In genomic region chr13:41503386-41503785, GRCh38 we compare ENCODE assay signal across 21 cellular contexts. TPM values are rescaled to one million over a fixed set of nuclear protein-coding genes. Genes with fewer than 3 reads are reported as not detected.
A peak's percentile ranks its signal among the peaks of the same experiment; 100 is the strongest.
DNase-seq lines count a peak whose midpoint lies in the region; ATAC-seq and TF ChIP-seq lines count a peak whose summit lies in the region.
"Had no signal": no experiment of that assay in that cellular context is flagged by ENCODE, and none has a peak within 500 bp of the region (broad histone marks: within the 10 kb centered on the region; RNA-seq: fewer than 3 reads in every experiment).

No MANE protein-coding gene starts in this region.

- no peak for ATAC-seq in CD4-positive, CD25-positive, alpha-beta regulatory T cell (ENCODE audit: low read depth in 2 of 2)
- no peak for ATAC-seq in naive thymus-derived CD4-positive, alpha-beta T cell

- peaks cover 0 to 5% (median 2%) of the 10 kb centered on the region in 7 donors for H3K9me3 Mint-ChIP-seq in CD4-positive, CD25-positive, alpha-beta regulatory T cell
- H3K9me3 Mint-ChIP-seq in IgD-negative memory B cell (peaks cover 4 to 11% (median 7%) of the 10 kb centered on the region in 3 donors), immature natural killer cell (peaks cover 0 to 5% (median 0%) of the 10 kb centered on the region in 6 donors)
- peaks cover 0 to 27% (median 7%) of the 10 kb centered on the region in 11 donors for H3K9me3 Mint-ChIP-seq in naive thymus-derived CD4-positive, alpha-beta T cell

- peak overlapping the region; percentile 60 for H3K9ac ChIP-seq in OCI-LY1 (ENCODE audit: low read length)
- H3K9ac ChIP-seq: GM23248, SK-N-SH had no signal

- H3K4me3 Mint-ChIP-seq in CD4-positive, CD25-positive, alpha-beta regulatory T cell, result peak overlapping the region in 1 of 4 donors; percentile 18
- H3K4me3 Mint-ChIP-seq in IgD-negative memory B cell (peak overlapping the region in 3 of 4 donors; percentile 24 to 74 (median 55)), immature natural killer cell (no peak overlapping the region)
- peak overlapping the region in 5 of 10 donors; percentile 9 to 62 (median 49) for H3K4me3 Mint-ChIP-seq in naive thymus-derived CD4-positive, alpha-beta T cell
- H3K4me3 Mint-ChIP-seq: CD14-positive monocyte, HFFc6 had no signal

- no peaks in the 10 kb centered on the region for H3K79me2 ChIP-seq in OCI-LY1 (ENCODE audit: insufficient read depth, low read length)

- peaks cover 39% of the 10 kb centered on the region for H3K4me1 ChIP-seq in CD4-positive, CD25-positive, alpha-beta regulatory T cell (ENCODE audit: control insufficient read depth, insufficient read depth, low read length, poor library complexity, severe bottlenecking)
- H3K4me1 ChIP-seq in OCI-LY1 (ENCODE audit: insufficient read depth, low read length, severe bottlenecking), result peaks cover 71% of the 10 kb centered on the region
- peaks cover 32 to 41% of the 10 kb centered on the region in 2 donors for H3K4me1 ChIP-seq in naive thymus-derived CD4-positive, alpha-beta T cell (ENCODE audit: control insufficient read depth in 2 of 2, insufficient read depth in 2 of 2, low read length in 2 of 2)
- H3K4me1 ChIP-seq: BE2C had no signal

- H2AFZ ChIP-seq in OCI-LY1 (ENCODE audit: low read length), result no peak overlapping the region
- H2AFZ ChIP-seq: GM23248 had no signal

- peaks cover 16 to 52% (median 34%) of the 10 kb centered on the region in 4 donors for H3K4me1 Mint-ChIP-seq in CD4-positive, CD25-positive, alpha-beta regulatory T cell
- peaks cover 42 to 50% (median 44%) of the 10 kb centered on the region in 3 donors for H3K4me1 Mint-ChIP-seq in IgD-negative memory B cell
- peaks cover 39 to 56% (median 48%) of the 10 kb centered on the region in 7 donors for H3K4me1 Mint-ChIP-seq in naive thymus-derived CD4-positive, alpha-beta T cell
- peaks cover 6 to 13% of the 10 kb centered on the region in 2 donors for H3K4me1 Mint-ChIP-seq in immature natural killer cell

- H3K36me3 ChIP-seq in CD4-positive, CD25-positive, alpha-beta regulatory T cell (ENCODE audit: control insufficient read depth, insufficient read depth, low read length), result no peaks in the 10 kb centered on the region
- H3K36me3 ChIP-seq in OCI-LY1 (ENCODE audit: insufficient read depth, low read length), result peaks cover 4% of the 10 kb centered on the region
- no peaks in the 10 kb centered on the region for H3K36me3 ChIP-seq in naive thymus-derived CD4-positive, alpha-beta T cell (ENCODE audit: control insufficient read depth in 2 of 3, insufficient read depth in 3 of 3, low read length in 3 of 3)
- H3K36me3 ChIP-seq: BE2C had no signal

- 0 out of 2 replicates have a peak, but pooled peaks cover 6% of the 10 kb centered on the region for H3F3A ChIP-seq in OCI-LY1 (ENCODE audit: insufficient read depth, low read length)

- H3K9me2 ChIP-seq in OCI-LY1 (ENCODE audit: low read depth, low read length), result no peaks in the 10 kb centered on the region
- H3K9me2 ChIP-seq: SK-N-SH had no signal

- H3K36me3 Mint-ChIP-seq in CD4-positive, CD25-positive, alpha-beta regulatory T cell, result peaks cover 8% of the 10 kb centered on the region
- H3K36me3 Mint-ChIP-seq in IgD-negative memory B cell (no peaks in the 10 kb centered on the region), immature natural killer cell (peaks cover 0 to 9% (median 0%) of the 10 kb centered on the region in 3 donors)
- H3K36me3 Mint-ChIP-seq in naive thymus-derived CD4-positive, alpha-beta T cell, result peaks cover 6 to 38% (median 18%) of the 10 kb centered on the region in 5 donors
- H3K36me3 Mint-ChIP-seq: CD14-positive monocyte had no signal

- CTCF ChIA-PET in naive thymus-derived CD4-positive, alpha-beta T cell (lab: Charles Lee), result interaction anchor here (1.9 to 2.6 kb wide), 2 partner anchors 14 to 44 kb away, joined by 5 to 14 read pairs; no protein-coding TSS in a partner anchor

- no peaks in the 10 kb centered on the region for H3K27me3 Mint-ChIP-seq in CD4-positive, CD25-positive, alpha-beta regulatory T cell
- peaks cover 9% of the 10 kb centered on the region for H3K27me3 Mint-ChIP-seq in IgD-negative memory B cell
- H3K27me3 Mint-ChIP-seq in naive thymus-derived CD4-positive, alpha-beta T cell, result no peaks in the 10 kb centered on the region
- peaks cover 0 to 1% (median 0%) of the 10 kb centered on the region in 3 donors for H3K27me3 Mint-ChIP-seq in immature natural killer cell (ENCODE audit: low read depth in 3 of 3)

- no peaks in the 10 kb centered on the region for H3K9me3 ChIP-seq in CD4-positive, CD25-positive, alpha-beta regulatory T cell (ENCODE audit: control insufficient read depth in 2 of 2, low read length in 2 of 2)
- H3K9me3 ChIP-seq in OCI-LY1 (ENCODE audit: low read length), result no peaks in the 10 kb centered on the region
- H3K9me3 ChIP-seq in naive thymus-derived CD4-positive, alpha-beta T cell (ENCODE audit: control insufficient read depth in 2 of 3, low read length in 3 of 3), result no peaks in the 10 kb centered on the region
- H3K9me3 ChIP-seq: BE2C, SK-N-SH had no signal

- no peak overlapping the region for H3K27ac ChIP-seq in CD4-positive, CD25-positive, alpha-beta regulatory T cell (ENCODE audit: insufficient read depth, low read length, poor library complexity, severe bottlenecking)
- peak overlapping the region; percentile 97 for H3K27ac ChIP-seq in OCI-LY1 (ENCODE audit: low read depth, low read length, poor library complexity, severe bottlenecking)
- no peak overlapping the region for H3K27ac ChIP-seq in naive thymus-derived CD4-positive, alpha-beta T cell (ENCODE audit: low read depth, low read length)
- H3K27ac ChIP-seq: GM23248 had no signal

- DNase-seq in CD4-positive, CD25-positive, alpha-beta regulatory T cell, result no peak
- DNase-seq in naive thymus-derived CD4-positive, alpha-beta T cell, result no peak
- no peak for DNase-seq in stimulated activated naive CD4-positive, alpha-beta T cell (lab: John Stamatoyannopoulos, UW)
- DNase-seq in SHP77 (lab: John Stamatoyannopoulos, UW) (no peak), immature natural killer cell (no peak), NCI-H2196 treated with DMSO at 0.1 percent for 48 hours (lab: John Stamatoyannopoulos, UW; ENCODE audit: unreplicated experiment) (no peak)
- DNase-seq: 8988T, ACHN, BE2C, DMS153, GM23248, H7, HFFc6, Kasumi-1, MV-4-11, NCI-H2029, NCI-H2227 treated with DMSO at 0.1 percent for 48 hours, SK-N-SH had no signal

- no peak for TF ChIP-seq CTCF in OCI-LY1 (IDR thresholded peaks at IDR 0.05; ENCODE audit: low read length)

- intact Hi-C loops in naive thymus-derived CD4-positive, alpha-beta T cell (cut with micrococcal nuclease), result loop anchor here in 1 of 2 donors (2.0 to 5.0 kb wide), 3 partner anchors 39 to 149 kb away; no protein-coding TSS in a partner anchor

- no peak overlapping the region for H3K4me3 ChIP-seq in CD4-positive, CD25-positive, alpha-beta regulatory T cell (ENCODE audit: low read depth, low read length)
- H3K4me3 ChIP-seq in OCI-LY1 (ENCODE audit: low read depth, low read length, poor library complexity, severe bottlenecking), result peak overlapping the region; percentile 61
- no peak overlapping the region for H3K4me3 ChIP-seq in naive thymus-derived CD4-positive, alpha-beta T cell (ENCODE audit: low read length)
- H3K4me3 ChIP-seq: GM23248 had no signal

- POLR2A ChIA-PET in naive thymus-derived CD4-positive, alpha-beta T cell (lab: Charles Lee), result interaction anchor here (0.6 to 2.0 kb wide), 4 partner anchors 14 to 868 kb away, joined by 3 to 8 read pairs (median 4); no protein-coding TSS in a partner anchor

- H3K27ac Mint-ChIP-seq in CD4-positive, CD25-positive, alpha-beta regulatory T cell, result peak overlapping the region; percentile 8 to 91 (median 50)
- H3K27ac Mint-ChIP-seq in IgD-negative memory B cell (peak overlapping the region in 2 of 3 donors; percentile 68 to 78), immature natural killer cell (no peak overlapping the region)
- H3K27ac Mint-ChIP-seq in naive thymus-derived CD4-positive, alpha-beta T cell, result peak overlapping the region in 7 of 9 donors; percentile 38 to 96 (median 91)
- H3K27ac Mint-ChIP-seq: CD14-positive monocyte, HFFc6 had no signal

- H3K4me2 ChIP-seq in OCI-LY1 (ENCODE audit: low read length), result peak overlapping the region; percentile 69
- H3K4me2 ChIP-seq: SK-N-SH had no signal

- no peaks in the 10 kb centered on the region for H4K20me1 ChIP-seq in OCI-LY1 (ENCODE audit: insufficient read depth, low read length)

- H3K27me3 ChIP-seq in CD4-positive, CD25-positive, alpha-beta regulatory T cell (ENCODE audit: control insufficient read depth, insufficient read depth, low read length), result no peaks in the 10 kb centered on the region
- no peaks in the 10 kb centered on the region for H3K27me3 ChIP-seq in OCI-LY1 (ENCODE audit: insufficient read depth, low read length)
- no peaks in the 10 kb centered on the region for H3K27me3 ChIP-seq in naive thymus-derived CD4-positive, alpha-beta T cell (ENCODE audit: control insufficient read depth in 2 of 2, insufficient read depth in 2 of 2, low read length in 2 of 2)
- H3K27me3 ChIP-seq: BE2C had no signal

RNA-seq across cellular contexts. Expression of gene RGCC, which starts 46.0 kb away (rescaled TPM):
- total RNA-seq in CD4-positive, CD25-positive, alpha-beta regulatory T cell, result 370 TPM
- polyA plus RNA-seq in CD4-positive, CD25-positive, alpha-beta regulatory T cell, result 100 to 1,000 TPM; 101 to 179 (median 128) TPM
- 6.8 TPM for polyA plus RNA-seq in IgD-negative memory B cell
- 100 to 1,000 TPM in 4 of 5 experiments, 10 to 100 TPM in 1; 45.9 to 402 (median 197) TPM for total RNA-seq in naive thymus-derived CD4-positive, alpha-beta T cell
- polyA plus RNA-seq in naive thymus-derived CD4-positive, alpha-beta T cell, result 100 to 1,000 TPM; 123 to 284 TPM
- 1 to 10 TPM; 4.5 to 8.5 (median 7.7) TPM for polyA plus RNA-seq in immature natural killer cell

Comparison
In these comparisons a context has a peak if more than half of its experiments do, and no peak if none do; other contexts are left out.
1. H3K27ac Mint-ChIP-seq: peak in CD4-positive, CD25-positive, alpha-beta regulatory T cell (3 of 3), IgD-negative memory B cell (2 of 3) and naive thymus-derived CD4-positive, alpha-beta T cell (7 of 9); none in immature natural killer cell (0 of 6).
2. H3K4me3 Mint-ChIP-seq: peak in IgD-negative memory B cell (3 of 4); none in immature natural killer cell (0 of 5).
3. RNA of gene RGCC, which starts 46.0 kb away (polyA plus RNA-seq): 123 to 284 TPM in naive thymus-derived CD4-positive, alpha-beta T cell and 101 to 179 TPM in CD4-positive, CD25-positive, alpha-beta regulatory T cell; 4.5 to 8.5 TPM in immature natural killer cell and 6.8 TPM in IgD-negative memory B cell (single experiment); every median in the first group is over 10 times any median in the second.